Comparison of ENCODE assay signal across 3 cellular contexts in the genomic region with DNA sequence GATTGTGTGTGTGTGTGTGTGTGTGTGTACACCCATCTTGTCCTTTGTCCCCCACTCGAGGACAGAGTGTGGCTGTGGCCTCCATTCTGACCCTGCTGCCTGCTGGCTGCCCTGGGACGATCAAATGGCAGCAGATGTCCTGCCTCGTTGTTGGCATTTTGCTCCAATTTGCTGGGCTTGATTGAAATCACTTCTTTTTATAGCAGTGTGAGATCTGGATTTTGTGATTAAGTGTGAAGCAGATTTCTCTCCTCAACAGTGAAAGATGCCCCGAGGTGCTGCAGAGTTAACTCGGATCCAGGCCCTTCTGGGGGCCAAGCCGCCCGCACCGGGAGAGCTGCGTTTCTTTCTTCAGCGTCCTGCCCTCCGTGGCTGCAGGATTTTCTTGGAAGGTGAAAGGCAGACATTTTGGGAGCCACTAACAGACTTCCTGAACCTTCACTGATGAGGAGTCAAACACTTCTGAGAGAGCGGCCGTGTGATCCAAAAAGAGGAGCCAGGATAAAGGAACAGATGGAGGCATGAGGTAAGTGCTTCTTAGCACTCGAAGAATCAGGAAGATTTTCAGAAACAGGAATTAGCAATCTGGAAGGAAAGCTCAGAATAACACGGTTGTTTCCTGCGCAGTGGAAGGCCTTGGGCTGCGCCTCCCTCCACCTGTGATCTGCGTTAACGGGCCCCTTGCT.
TF ChIP-seq lines count a peak whose summit lies in the region.

No MANE protein-coding gene starts in this region.

TF ChIP-seq in SK-N-SH, 30 proteins besides CTCF, POLR2A, EP300 and RAD21:
- peak; percentile 63 for TF ChIP-seq GATA2 (CRISPR knock-in tag; IDR thresholded peaks at IDR 0.05)
- no peak for TF ChIP-seq TEAD4 (IDR thresholded peaks at IDR 0.05; ENCODE audit: borderline replicate concordance, insufficient read depth)
- no peak for TF ChIP-seq POLR2AphosphoS5 (IDR thresholded peaks at IDR 0.05; ENCODE audit: low read depth, low read length)
- TF ChIP-seq, protein P1, sequence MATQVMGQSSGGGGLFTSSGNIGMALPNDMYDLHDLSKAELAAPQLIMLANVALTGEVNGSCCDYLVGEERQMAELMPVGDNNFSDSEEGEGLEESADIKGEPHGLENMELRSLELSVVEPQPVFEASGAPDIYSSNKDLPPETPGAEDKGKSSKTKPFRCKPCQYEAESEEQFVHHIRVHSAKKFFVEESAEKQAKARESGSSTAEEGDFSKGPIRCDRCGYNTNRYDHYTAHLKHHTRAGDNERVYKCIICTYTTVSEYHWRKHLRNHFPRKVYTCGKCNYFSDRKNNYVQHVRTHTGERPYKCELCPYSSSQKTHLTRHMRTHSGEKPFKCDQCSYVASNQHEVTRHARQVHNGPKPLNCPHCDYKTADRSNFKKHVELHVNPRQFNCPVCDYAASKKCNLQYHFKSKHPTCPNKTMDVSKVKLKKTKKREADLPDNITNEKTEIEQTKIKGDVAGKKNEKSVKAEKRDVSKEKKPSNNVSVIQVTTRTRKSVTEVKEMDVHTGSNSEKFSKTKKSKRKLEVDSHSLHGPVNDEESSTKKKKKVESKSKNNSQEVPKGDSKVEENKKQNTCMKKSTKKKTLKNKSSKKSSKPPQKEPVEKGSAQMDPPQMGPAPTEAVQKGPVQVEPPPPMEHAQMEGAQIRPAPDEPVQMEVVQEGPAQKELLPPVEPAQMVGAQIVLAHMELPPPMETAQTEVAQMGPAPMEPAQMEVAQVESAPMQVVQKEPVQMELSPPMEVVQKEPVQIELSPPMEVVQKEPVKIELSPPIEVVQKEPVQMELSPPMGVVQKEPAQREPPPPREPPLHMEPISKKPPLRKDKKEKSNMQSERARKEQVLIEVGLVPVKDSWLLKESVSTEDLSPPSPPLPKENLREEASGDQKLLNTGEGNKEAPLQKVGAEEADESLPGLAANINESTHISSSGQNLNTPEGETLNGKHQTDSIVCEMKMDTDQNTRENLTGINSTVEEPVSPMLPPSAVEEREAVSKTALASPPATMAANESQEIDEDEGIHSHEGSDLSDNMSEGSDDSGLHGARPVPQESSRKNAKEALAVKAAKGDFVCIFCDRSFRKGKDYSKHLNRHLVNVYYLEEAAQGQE (IDR thresholded peaks at IDR 0.05; ENCODE audit: low read depth, low read length) = no peak
TF ChIP-seq in SK-N-SH: peak in this region for 1.

TF ChIP-seq in SK-N-SH treated with all-trans-retinoic acid at 6 μM for 48 hours, 23 proteins besides CTCF, POLR2A, EP300 and RAD21 (continued from another document):
- TF ChIP-seq CSRNP3 (CRISPR knock-in tag; IDR thresholded peaks at IDR 0.05) = no peak
- TF ChIP-seq ZFP30 (CRISPR knock-in tag; IDR thresholded peaks at IDR 0.05) = no peak
- TF ChIP-seq OSR1 (CRISPR knock-in tag; IDR thresholded peaks at IDR 0.05) = no peak
- TF ChIP-seq CSDC2 (CRISPR knock-in tag; IDR thresholded peaks at IDR 0.05) = no peak
- TF ChIP-seq ESRRG (CRISPR knock-in tag; IDR thresholded peaks at IDR 0.05) = no peak
- TF ChIP-seq CREB5 (CRISPR knock-in tag; IDR thresholded peaks at IDR 0.05; ENCODE audit: low read depth) = no peak
- TF ChIP-seq SNAI2 (CRISPR knock-in tag; IDR thresholded peaks at IDR 0.05) = no peak
- TF ChIP-seq PPARA (CRISPR knock-in tag; IDR thresholded peaks at IDR 0.05; ENCODE audit: borderline replicate concordance) = no peak
- no peak for TF ChIP-seq ZNF70 (CRISPR knock-in tag; IDR thresholded peaks at IDR 0.05)
- no peak for TF ChIP-seq POU6F1 (CRISPR knock-in tag; IDR thresholded peaks at IDR 0.05; ENCODE audit: borderline replicate concordance, low read depth)
- TF ChIP-seq ARNTL (CRISPR knock-in tag; IDR thresholded peaks at IDR 0.05; ENCODE audit: borderline replicate concordance, low read depth) = no peak
- TF ChIP-seq BACH2 (CRISPR knock-in tag; IDR thresholded peaks at IDR 0.05; ENCODE audit: borderline replicate concordance) = no peak
TF ChIP-seq in SK-N-SH treated with all-trans-retinoic acid at 6 μM for 48 hours: peak in this region for 0.

TF ChIP-seq in H1, 55 proteins besides CTCF, POLR2A, EP300 and RAD21:
- TF ChIP-seq TAF7 (optimal IDR thresholded peaks at IDR 0.05; ENCODE audit: borderline replicate concordance, low read depth, low read length) (no peak), TAF1 (IDR thresholded peaks at IDR 0.05; ENCODE audit: low read depth, low read length) (no peak), MAX (IDR thresholded peaks at IDR 0.05) (no peak), RXRA (IDR thresholded peaks at IDR 0.05; ENCODE audit: insufficient read depth, low read depth, low read length) (no peak)
- TF ChIP-seq, protein P2, sequence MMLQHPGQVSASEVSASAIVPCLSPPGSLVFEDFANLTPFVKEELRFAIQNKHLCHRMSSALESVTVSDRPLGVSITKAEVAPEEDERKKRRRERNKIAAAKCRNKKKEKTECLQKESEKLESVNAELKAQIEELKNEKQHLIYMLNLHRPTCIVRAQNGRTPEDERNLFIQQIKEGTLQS (IDR thresholded peaks at IDR 0.05; ENCODE audit: insufficient read depth, low read depth, low read length) = no peak
